ENCODE assay signal across 1 cellular context in the genomic region with DNA sequence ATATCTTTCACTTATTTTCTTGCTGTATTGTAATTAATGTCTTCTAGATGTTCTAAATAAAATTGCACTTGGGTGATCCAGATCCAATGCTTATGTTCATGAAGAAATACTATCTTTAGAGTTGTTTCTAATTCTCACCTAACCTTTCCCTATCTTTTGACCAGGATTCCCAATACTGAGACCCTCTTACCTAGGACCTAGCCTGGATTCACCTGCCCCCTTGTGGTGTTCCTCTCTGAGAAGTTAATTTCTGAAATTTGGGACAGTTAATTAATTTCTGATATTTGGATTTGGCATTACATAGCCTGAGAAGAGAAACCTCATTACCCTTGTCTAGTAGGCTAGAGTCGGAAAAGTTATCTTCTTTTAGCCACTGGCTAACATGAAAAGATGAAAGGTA.
TF ChIP-seq lines count a peak whose summit lies in the region.

No MANE protein-coding gene starts in this region.

TF ChIP-seq in SK-N-SH treated with all-trans-retinoic acid at 6 μM for 48 hours, 23 proteins besides CTCF, POLR2A, EP300 and RAD21 (continued from another document):
- no peak for TF ChIP-seq TSHZ2 (CRISPR knock-in tag; IDR thresholded peaks at IDR 0.05)
- no peak for TF ChIP-seq TOX (CRISPR knock-in tag; IDR thresholded peaks at IDR 0.05; ENCODE audit: borderline replicate concordance)
- TF ChIP-seq POU6F1 (CRISPR knock-in tag; IDR thresholded peaks at IDR 0.05; ENCODE audit: borderline replicate concordance, low read depth), result no peak
- no peak for TF ChIP-seq ISL1 (CRISPR knock-in tag; IDR thresholded peaks at IDR 0.05)
TF ChIP-seq in SK-N-SH treated with all-trans-retinoic acid at 6 μM for 48 hours: peak in this region for 0.
